Comparison of ENCODE assay signal across 10 cellular contexts in the genomic region with DNA sequence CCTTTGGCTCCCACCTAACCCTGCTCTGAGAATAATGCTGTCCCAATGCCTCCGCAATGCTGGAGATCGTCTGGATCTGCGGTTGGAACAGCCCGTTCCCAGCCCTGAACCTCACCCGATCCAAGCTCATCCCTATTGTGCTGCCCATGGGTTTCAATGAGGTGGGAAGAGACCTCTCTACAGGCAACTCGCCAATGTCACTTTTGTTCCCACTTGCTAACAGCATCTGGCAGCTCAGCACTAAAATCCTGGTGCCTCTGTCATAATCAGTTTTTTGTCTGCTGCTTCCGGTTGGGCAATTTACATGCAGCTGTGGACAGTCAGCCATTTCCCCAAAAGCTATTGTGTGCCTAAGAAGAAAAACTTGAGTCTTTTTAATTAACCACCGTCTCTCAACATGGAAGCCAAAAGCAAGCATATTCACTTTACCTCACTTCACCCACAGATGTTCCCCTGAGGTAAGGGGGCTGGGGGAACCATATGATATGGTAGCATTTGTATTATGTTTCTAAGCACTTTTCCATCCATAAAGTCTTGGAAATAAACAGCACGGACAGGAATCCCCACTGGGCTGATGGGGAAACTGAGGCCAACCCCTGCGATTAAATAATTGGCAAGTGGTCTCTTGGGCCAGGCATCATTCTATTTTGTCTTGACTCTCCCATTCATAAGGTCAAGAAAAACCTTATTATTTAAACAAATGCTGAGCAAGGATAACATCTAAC.
DNase-seq lines count a peak whose midpoint lies in the region; ATAC-seq, FAIRE-seq and TF ChIP-seq lines count a peak whose summit lies in the region.
"Had no signal": no experiment of that assay in that cellular context is flagged by ENCODE, and none has a peak within 500 bp of the region (broad histone marks: within the 10 kb centered on the region; RNA-seq: fewer than 3 reads in every experiment).

No MANE protein-coding gene starts in this region.

- no peak for ATAC-seq in IMR-90 (ENCODE audit: low read depth)
- ATAC-seq in psoas muscle, result peak in 3 of 4 donors; percentile 13 to 67 (median 38)
- ATAC-seq in GM18868 (IDR thresholded peaks at IDR 0.05; ENCODE audit: unreplicated experiment), result no peak

- BruUV-seq in IMR-90 (replicated peaks; lab: Mats Ljungman, UMichigan), result no TSS peak

- dilution Hi-C loops in IMR-90 (cut with HindIII; ENCODE audit: low sequenced_read_pairs, unreplicated experiment), result no loop called here

- no peak for TF ChIP-seq RAD21 in IMR-90 (IDR thresholded peaks at IDR 0.05; ENCODE audit: low read length)

- peaks cover 2% of the 10 kb centered on the region; the same call in 1 of the 2 replicates for H3K27me3 ChIP-seq in IMR-90 (ENCODE audit: control insufficient read depth, insufficient read depth, low read length)
- no peaks in the 10 kb centered on the region for H3K27me3 ChIP-seq in psoas muscle (ENCODE audit: insufficient read depth in 3 of 3, low read length in 2 of 3)

- H3K27ac ChIP-seq in IMR-90 (ENCODE audit: insufficient read depth, low read length) (no peak overlapping the region), psoas muscle (no peak overlapping the region)

- no peak overlapping the region for H2AK9ac ChIP-seq in IMR-90 (replicated peaks; ENCODE audit: low read depth, low read length, poor library complexity)

- WGBS in IMR-90 (ENCODE audit: extremely low coverage in 2 of 2, insufficient read length in 1 of 2), 2 experiments, result 80% methylated on average over 1 of the region's 10 CpGs; no CpG with 5 or more reads in 1 of the 2 experiments
- 34 to 68% (median 40%) methylated on average over 10 of the region's 10 CpGs for WGBS in psoas muscle, 3 donors

- POLR2A ChIA-PET in IMR-90 (lab: Charles Lee; ENCODE audit: unreplicated experiment), result interaction anchor here (0.6 kb wide), 1 partner anchor 1787 kb away, joined by 3 read pairs; no protein-coding TSS in a partner anchor

- H3K9ac ChIP-seq in IMR-90 (ENCODE audit: low read depth, low read length), result no peak overlapping the region

- TF ChIP-seq POLR2A in IMR-90 (IDR thresholded peaks at IDR 0.05; ENCODE audit: low read depth, low read length), result no peak
- TF ChIP-seq POLR2A in GM12892 (IDR thresholded peaks at IDR 0.05; ENCODE audit: low read depth, low read length), result no peak

- peak overlapping the region; percentile 27; the same call in 1 of the 3 replicates for H2BK15ac ChIP-seq in IMR-90 (ENCODE audit: low read depth, low read length)

- H2BK5ac ChIP-seq in IMR-90 (ENCODE audit: low read depth, low read length, poor library complexity, severe bottlenecking), result no peak overlapping the region

- H4K91ac ChIP-seq in IMR-90 (ENCODE audit: insufficient read depth, low read depth, low read length), result no peak overlapping the region

- TF ChIP-seq CTCF in IMR-90 (conservative IDR thresholded peaks at IDR 0.05; ENCODE audit: low read depth, low read length) (no peak), fibroblast of mammary gland (conservative IDR thresholded peaks at IDR 0.05; ENCODE audit: control insufficient read depth, insufficient read depth, low read depth, low read length) (no peak), psoas muscle (IDR thresholded peaks at IDR 0.05) (no peak)

- H3K79me1 ChIP-seq in IMR-90 (ENCODE audit: low read depth in 1 of 2, low read length in 2 of 2), result no peaks in the 10 kb centered on the region

- in situ Hi-C loops in IMR-90 (cut with MboI; ENCODE audit: low sequenced_read_pairs), result no loop called here

- no peak overlapping the region for H3K23ac ChIP-seq in IMR-90 (ENCODE audit: low read depth, low read length)

- CTCF ChIA-PET in IMR-90 (lab: Yijun Ruan, JAX), result no interaction called here

- H3K4me1 ChIP-seq in IMR-90 (ENCODE audit: control insufficient read depth, insufficient read depth, low read length), result peaks cover 4% of the 10 kb centered on the region
- H3K4me1 ChIP-seq in psoas muscle, result no peaks in the 10 kb centered on the region

- no peak overlapping the region for H4K8ac ChIP-seq in IMR-90 (ENCODE audit: low read depth in 2 of 2, low read length in 2 of 2)

- H3K36me3 ChIP-seq in IMR-90 (ENCODE audit: control insufficient read depth, insufficient read depth, low read length) (no peaks in the 10 kb centered on the region), psoas muscle (ENCODE audit: insufficient read depth in 1 of 2, low read depth in 1 of 2) (no peaks in the 10 kb centered on the region)

- H3K18ac ChIP-seq in IMR-90 (ENCODE audit: low read depth, low read length), result no peak overlapping the region; the same call in 1 of the 2 replicates

- H3K9me3 ChIP-seq in IMR-90 (ENCODE audit: control insufficient read depth, insufficient read depth, low read length) (no peaks in the 10 kb centered on the region), psoas muscle (no peaks in the 10 kb centered on the region)

- no peak overlapping the region for H3K4ac ChIP-seq in IMR-90 (ENCODE audit: low read depth, low read length)

- H3K14ac ChIP-seq in IMR-90 (replicated peaks; ENCODE audit: low read depth, low read length), result no peak overlapping the region

- no peaks in the 10 kb centered on the region for H3K9me1 ChIP-seq in IMR-90 (ENCODE audit: insufficient read depth, low read length)

- no peak for FAIRE-seq in GM12892 (lab: Jason Lieb, UNC)

- DNase-seq in IMR-90, result no peak
- DNase-seq in NCI-H748 (lab: John Stamatoyannopoulos, UW; ENCODE audit: unreplicated experiment), result peak; percentile 85
- DNase-seq in fibroblast of mammary gland (ENCODE audit: low read depth), result peak; percentile 19
- DNase-seq in psoas muscle, result no peak
- no peak for DNase-seq in GM12892 (ENCODE audit: insufficient read length)
- no peak for DNase-seq in stimulated activated CD4-positive, alpha-beta T cell treated with anti-CD3 and anti-CD28 coated beads, Interleukin-1b, Interleukin-23, amount 100 ng/mL, for 48 hours
- no peak for DNase-seq in NK-92 (lab: John Stamatoyannopoulos, UW; ENCODE audit: unreplicated experiment)
- DNase-seq: activated CD8-positive, alpha-beta memory T cell treated with anti-CD3 and anti-CD28 coated beads for 24 hours; activated naive CD8-positive, alpha-beta T cell treated with anti-CD3 and anti-CD28 coated beads, Interleukin-2, amount 10 ng/mL, durations not matched to agents 7 days and 5 days had no signal

- no peak overlapping the region for H2AK5ac ChIP-seq in IMR-90 (ENCODE audit: low read depth, low read length)

- H3K4me2 ChIP-seq in IMR-90 (ENCODE audit: low read depth, low read length), result no peak overlapping the region

- H2BK120ac ChIP-seq in IMR-90 (ENCODE audit: low read depth, low read length), result no peak overlapping the region

- H2AFZ ChIP-seq in IMR-90 (replicated peaks; ENCODE audit: low read length, poor library complexity), result no peak overlapping the region

- H4K5ac ChIP-seq in IMR-90 (ENCODE audit: low read depth, low read length), result no peak overlapping the region

- no peak overlapping the region for H3K56ac ChIP-seq in IMR-90 (ENCODE audit: extremely low read depth, insufficient read depth, low read length)

- no peak overlapping the region for H2BK20ac ChIP-seq in IMR-90 (ENCODE audit: low read depth, low read length)

- intact Hi-C loops in IMR-90 (cut with micrococcal nuclease), result no loop called here
- intact Hi-C loops in psoas muscle (cut with DNase I), result no loop called here

- no peaks in the 10 kb centered on the region for H4K20me1 ChIP-seq in IMR-90 (ENCODE audit: insufficient read depth, low read length)

- H3K4me3 ChIP-seq in IMR-90 (ENCODE audit: insufficient read depth, low read depth, low read length) (no peak overlapping the region), fibroblast of mammary gland (ENCODE audit: control insufficient read depth, low read depth, low read length) (no peak overlapping the region), psoas muscle (no peak overlapping the region)

TF ChIP-seq in IMR-90, 13 proteins besides CTCF, POLR2A, EP300 and RAD21:
- TF ChIP-seq MAFK (IDR thresholded peaks at IDR 0.05; ENCODE audit: low read depth, low read length) (no peak), CHD1 (IDR thresholded peaks at IDR 0.05; ENCODE audit: low read depth, low read length) (no peak), MXI1 (IDR thresholded peaks at IDR 0.05; ENCODE audit: borderline replicate concordance, low read depth, low read length) (no peak), RCOR1 (IDR thresholded peaks at IDR 0.05; ENCODE audit: insufficient replicate concordance, low read length) (no peak), BHLHE40 (IDR thresholded peaks at IDR 0.05; ENCODE audit: low read depth, low read length) (no peak), FOS (IDR thresholded peaks at IDR 0.05; ENCODE audit: low read depth, low read length) (no peak), RFX5 (IDR thresholded peaks at IDR 0.05; ENCODE audit: low read depth, low read length) (no peak), NFE2L2 (IDR thresholded peaks at IDR 0.05; ENCODE audit: low read depth, low read length) (no peak), SMC3 (IDR thresholded peaks at IDR 0.05; ENCODE audit: low read depth, low read length) (no peak), CEBPB (IDR thresholded peaks at IDR 0.05; ENCODE audit: low read depth, low read length) (no peak), MAZ (IDR thresholded peaks at IDR 0.05; ENCODE audit: borderline replicate concordance, low read depth, low read length) (no peak)
- TF ChIP-seq, protein P1, sequence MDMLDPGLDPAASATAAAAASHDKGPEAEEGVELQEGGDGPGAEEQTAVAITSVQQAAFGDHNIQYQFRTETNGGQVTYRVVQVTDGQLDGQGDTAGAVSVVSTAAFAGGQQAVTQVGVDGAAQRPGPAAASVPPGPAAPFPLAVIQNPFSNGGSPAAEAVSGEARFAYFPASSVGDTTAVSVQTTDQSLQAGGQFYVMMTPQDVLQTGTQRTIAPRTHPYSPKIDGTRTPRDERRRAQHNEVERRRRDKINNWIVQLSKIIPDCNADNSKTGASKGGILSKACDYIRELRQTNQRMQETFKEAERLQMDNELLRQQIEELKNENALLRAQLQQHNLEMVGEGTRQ (IDR thresholded peaks at IDR 0.05; ENCODE audit: low read depth, low read length), result no peak

Comparison
In these comparisons a context has a peak if more than half of its experiments do, and no peak if none do; other contexts are left out.
1. ATAC-seq: peak in psoas muscle (3 of 4); none in IMR-90 (single experiment) and GM18868 (single experiment).
2. DNase-seq: peak in NCI-H748 (single experiment) and fibroblast of mammary gland (single experiment); none in IMR-90 (single experiment), psoas muscle (0 of 2), GM12892 (single experiment), stimulated activated CD4-positive, alpha-beta T cell treated with anti-CD3 and anti-CD28 coated beads, Interleukin-1b, Interleukin-23, amount 100 ng/mL, for 48 hours (single experiment) and NK-92 (single experiment).